ENCODE assay signal across 8 cellular contexts in genomic region chr18:50193796-50194622, GRCh38. TPM values are rescaled to one million over a fixed set of nuclear protein-coding genes. Genes with fewer than 3 reads are reported as not detected.
DNase-seq lines count a peak whose midpoint lies in the region; ATAC-seq and TF ChIP-seq lines count a peak whose summit lies in the region.

No MANE protein-coding gene starts in this region.

- WGBS in gastroesophageal sphincter (ENCODE audit: low coverage in 1 of 2), 2 donors: 0% methylated on average over 2 of the region's 68 CpGs; no CpG with 5 or more reads in 1 of the 2 donors
- 1 to 2% methylated on average over 68 of the region's 68 CpGs for WGBS in sigmoid colon, 2 donors

- H3K4me3 ChIP-seq in gastroesophageal sphincter (peak overlapping the region; percentile 33 to 66), sigmoid colon (peak overlapping the region; percentile 9 to 59 (median 54))

- ATAC-seq in GM19395 (IDR thresholded peaks at IDR 0.05; ENCODE audit: unreplicated experiment) (peak; percentile 12), gastroesophageal sphincter (peak; percentile 28), GM21423 (IDR thresholded peaks at IDR 0.05; ENCODE audit: unreplicated experiment) (no peak)

- peaks cover 89% of the 10 kb centered on the region for H3K27me3 ChIP-seq in gastroesophageal sphincter
- peaks cover 19 to 71% (median 48%) of the 10 kb centered on the region in 3 donors for H3K27me3 ChIP-seq in sigmoid colon

- H3K36me3 ChIP-seq in gastroesophageal sphincter: no peaks in the 10 kb centered on the region
- no peaks in the 10 kb centered on the region for H3K36me3 ChIP-seq in sigmoid colon

- peak overlapping the region in 1 of 4 donors; percentile 45 for H3K27ac ChIP-seq in gastroesophageal sphincter
- peak overlapping the region in 1 of 4 donors; percentile 17 for H3K27ac ChIP-seq in sigmoid colon

- H3K9me3 ChIP-seq in gastroesophageal sphincter (no peaks in the 10 kb centered on the region), sigmoid colon (no peaks in the 10 kb centered on the region)

- no peak for TF ChIP-seq CTCF in gastroesophageal sphincter (IDR thresholded peaks at IDR 0.05)
- no peak for TF ChIP-seq CTCF in sigmoid colon (IDR thresholded peaks at IDR 0.05)

- H3K4me1 ChIP-seq in gastroesophageal sphincter (peaks cover 0 to 28% (median 0%) of the 10 kb centered on the region in 3 donors), sigmoid colon (peaks cover 0 to 24% (median 21%) of the 10 kb centered on the region in 4 donors)

- DNase-seq in NCI-H2171 treated with DMSO at 0.1 percent for 48 hours (lab: John Stamatoyannopoulos, UW): peak; percentile 38
- no peak for DNase-seq in sigmoid colon
- no peak for DNase-seq in HCEC 1CT
- no peak for DNase-seq in HUDEP-2 (lab: John Stamatoyannopoulos, UW; ENCODE audit: unreplicated experiment in 76 of 76)
- DNase-seq in activated naive CD4-positive, alpha-beta T cell treated with Interleukin-2 at 50 U/mL for 16 hours: no peak

- no peak for TF ChIP-seq POLR2A in gastroesophageal sphincter (IDR thresholded peaks at IDR 0.05)
- no peak for TF ChIP-seq POLR2A in sigmoid colon (IDR thresholded peaks at IDR 0.05)

- intact Hi-C loops in sigmoid colon (cut with DNase I): no loop called here

- TF ChIP-seq EP300 in gastroesophageal sphincter (IDR thresholded peaks at IDR 0.05) (no peak), sigmoid colon (IDR thresholded peaks at IDR 0.05) (no peak)

RNA-seq across cellular contexts. Expression of gene MYO5B, which starts 0.9 kb away (rescaled TPM):
- total RNA-seq in gastroesophageal sphincter (10 to 100 TPM in 1 of 4 donors, 1 to 10 TPM in 3; 1.9 to 18.3 (median 4.4) TPM), sigmoid colon (1 to 10 TPM in 1 of 4 donors, under 1 TPM in 3; 0.14 to 3.0 (median 0.59) TPM)
- polyA plus RNA-seq in sigmoid colon: 10 to 100 TPM; 52.6 to 80.7 (median 60.7) TPM
